In the genomic region with DNA sequence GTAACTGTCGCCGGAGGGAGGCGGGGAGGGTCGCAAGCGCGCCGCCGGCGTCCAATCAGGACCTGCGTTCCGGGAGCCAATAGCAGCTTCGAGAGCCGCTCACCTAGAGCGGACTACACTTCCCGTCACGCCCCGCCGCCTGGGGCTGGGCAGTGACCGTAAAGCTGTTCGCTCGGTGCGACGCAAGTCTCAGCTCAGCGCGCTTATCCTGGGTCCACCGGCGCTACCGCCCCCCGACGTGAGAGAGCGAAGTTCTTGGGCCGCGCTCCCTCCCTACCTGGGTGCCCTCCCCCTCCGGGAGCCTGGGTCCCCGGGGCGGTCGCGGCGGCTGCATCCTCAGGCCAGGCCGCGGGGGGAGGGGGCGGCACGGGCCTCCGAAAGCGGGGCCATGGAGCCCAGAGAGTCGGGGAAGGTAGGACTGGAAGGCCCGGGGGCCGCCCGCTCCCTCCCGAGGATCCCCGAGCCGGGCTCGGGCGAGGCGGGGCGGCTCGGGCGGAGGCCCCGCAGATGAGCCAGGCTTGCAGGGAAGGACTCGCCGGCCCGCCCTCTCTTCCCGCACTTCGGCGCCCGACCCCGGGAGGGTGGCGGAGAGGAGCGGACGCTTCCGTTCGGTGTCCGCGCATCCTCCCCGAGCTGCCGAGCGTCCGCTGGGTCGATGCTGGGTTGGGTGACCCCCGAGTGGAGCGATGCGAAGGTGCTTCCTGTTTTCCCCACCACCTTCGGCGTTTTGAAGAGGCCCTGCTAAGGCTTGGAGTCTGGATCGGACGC, we compare ENCODE assay signal across 8 cellular contexts. TPM values are rescaled to one million over a fixed set of nuclear protein-coding genes. Genes with fewer than 3 reads are reported as not detected.
DNase-seq lines count a peak whose midpoint lies in the region; ATAC-seq and TF ChIP-seq lines count a peak whose summit lies in the region.

Gene ZNF862, plus strand, starts transcription at position 152 of the 768 bp plus-strand sequence. Its CDS starts 237 bp downstream, at position 389.

- H3K27ac ChIP-seq in dorsolateral prefrontal cortex: peak within 1 kb of the TSS in 58 of 59 donors; percentile 6 to 95 (median 83)
- peak within 1 kb of the TSS; percentile 36 to 89 (median 73) for H3K27ac ChIP-seq in right lobe of liver

- peak in 42 of 56 donors; percentile 7 to 61 (median 38) for TF ChIP-seq CTCF in dorsolateral prefrontal cortex (IDR thresholded peaks at IDR 0.05 in 54 of 56, conservative IDR thresholded peaks at IDR 0.05 in 2 of 56; ENCODE audit: low read depth in 1 of 56, partially characterized antibody in 56 of 56)
- peak in 1 of 4 donors; percentile 7 for TF ChIP-seq CTCF in right lobe of liver (IDR thresholded peaks at IDR 0.05)

- peak within 1 kb of the TSS; percentile 65 for H3K27ac Mint-ChIP-seq in activated CD4-positive, alpha-beta memory T cell treated with anti-CD3 and anti-CD28 coated beads for 36 hours

- 0% methylated on average over 2 of the region's 86 CpGs for WGBS in right lobe of liver (ENCODE audit: insufficient coverage, low coverage, low lambda C conversion rate, missing lambda C conversion rate)

- no peaks in the 10 kb centered on the region for H3K9me3 Mint-ChIP-seq in activated CD4-positive, alpha-beta memory T cell treated with anti-CD3 and anti-CD28 coated beads for 36 hours

- H3K4me3 ChIP-seq in dorsolateral prefrontal cortex (peak within 1 kb of the TSS; percentile 68 to 100 (median 91)), right lobe of liver (peak within 1 kb of the TSS; percentile 82 to 90 (median 82))

- intact Hi-C loops in activated CD4-positive, alpha-beta memory T cell treated with anti-CD3 and anti-CD28 coated beads for 36 hours (cut with micrococcal nuclease): loop anchor here (1.0 to 10.0 kb wide), 4 partner anchors 35 to 1386 kb away; partner anchors contain the start of genes ABCF2, ATP6V0E2 and ZNF467
- intact Hi-C loops in dorsolateral prefrontal cortex (cut with DNase I) (loop anchor here (2.0 to 5.0 kb wide), 4 partner anchors 34 to 211 kb away; partner anchors contain the start of gene ATP6V0E2 (in 2 of the 2)), right lobe of liver (cut with DNase I) (no loop called here)

- POLR2A ChIA-PET in activated CD4-positive, alpha-beta memory T cell treated with anti-CD3 and anti-CD28 coated beads for 36 hours (lab: Charles Lee): interaction anchor here (0.6 to 2.1 kb wide), 8 partner anchors 14 to 67 kb away, joined by 3 to 11 read pairs (median 3); no protein-coding TSS in a partner anchor

- TF ChIP-seq POLR2A in right lobe of liver (IDR thresholded peaks at IDR 0.05): peak; percentile 73

- no peaks in the 10 kb centered on the region for H3K27me3 Mint-ChIP-seq in activated CD4-positive, alpha-beta memory T cell treated with anti-CD3 and anti-CD28 coated beads for 36 hours

- ATAC-seq in GM19438 (IDR thresholded peaks at IDR 0.05; ENCODE audit: low read depth, unreplicated experiment) (peak; percentile 98), HG03575 (IDR thresholded peaks at IDR 0.05; ENCODE audit: extremely low read depth, insufficient number of reproducible peaks, low FRiP score, unreplicated experiment) (peak; percentile 97), right lobe of liver (peak; percentile 98 to 99 (median 98))

- peak within 1 kb of the TSS; percentile 80 for H3K4me3 Mint-ChIP-seq in activated CD4-positive, alpha-beta memory T cell treated with anti-CD3 and anti-CD28 coated beads for 36 hours

- no peaks in the 10 kb centered on the region for H3K9me3 ChIP-seq in right lobe of liver

- no peaks in the 10 kb centered on the region for H3K36me3 ChIP-seq in right lobe of liver

- peak; percentile 97 for DNase-seq in CD1c-positive myeloid dendritic cell (ENCODE audit: extremely low spot score)
- peak; percentile 87 for DNase-seq in NCI-H82 treated with DMSO at 0.1 percent for 48 hours (lab: John Stamatoyannopoulos, UW; ENCODE audit: unreplicated experiment)
- DNase-seq in activated CD4-positive, alpha-beta memory T cell treated with anti-CD3 and anti-CD28 coated beads for 36 hours: peak; percentile 97
- peak; percentile 98 to 100 (median 99) for DNase-seq in dorsolateral prefrontal cortex
- peak; percentile 99 for DNase-seq in right lobe of liver
- DNase-seq in stimulated activated CD4-positive, alpha-beta T cell treated with anti-CD3 and anti-CD28 coated beads, Interleukin-4, amount 100 ng/mL, for 4 hours: peak; percentile 95 to 96

- CTCF ChIA-PET in activated CD4-positive, alpha-beta memory T cell treated with anti-CD3 and anti-CD28 coated beads for 36 hours (lab: Charles Lee): interaction anchor here (0.6 to 2.5 kb wide), 7 partner anchors 23 to 177 kb away, joined by 3 to 11 read pairs (median 6); no protein-coding TSS in a partner anchor

- peaks cover 0 to 5% (median 2%) of the 10 kb centered on the region in 4 donors for H3K4me1 ChIP-seq in right lobe of liver

- peaks cover 1% of the 10 kb centered on the region for H3K36me3 Mint-ChIP-seq in activated CD4-positive, alpha-beta memory T cell treated with anti-CD3 and anti-CD28 coated beads for 36 hours

- H3K27me3 ChIP-seq in dorsolateral prefrontal cortex (no peaks in the 10 kb centered on the region), right lobe of liver (no peaks in the 10 kb centered on the region)

- H3K4me1 Mint-ChIP-seq in activated CD4-positive, alpha-beta memory T cell treated with anti-CD3 and anti-CD28 coated beads for 36 hours (ENCODE audit: low read depth): peaks cover 28% of the 10 kb centered on the region

RNA-seq across cellular contexts. Expression of gene ZNF862, which starts in this region (rescaled TPM):
- total RNA-seq in activated CD4-positive, alpha-beta memory T cell treated with anti-CD3 and anti-CD28 coated beads for 36 hours: 10 to 100 TPM; 18.1 to 21.4 TPM
- total RNA-seq in dorsolateral prefrontal cortex (10 to 100 TPM; 22.0 to 54.7 (median 37.4) TPM), right lobe of liver (10 to 100 TPM in 2 of 6 experiments, 1 to 10 TPM in 4; 2.5 to 11.3 (median 7.1) TPM)

Comparison
In these comparisons a context has a peak if more than half of its experiments do, and no peak if none do; other contexts are left out.
1. Peak in every context shown above with its lines: DNase-seq, ATAC-seq, H3K4me3 ChIP-seq and H3K27ac ChIP-seq.
2. intact Hi-C loops: an anchor here in activated CD4-positive, alpha-beta memory T cell treated with anti-CD3 and anti-CD28 coated beads for 36 hours (1.0 to 10.0 kb wide) and dorsolateral prefrontal cortex (2.0 to 5.0 kb wide); none called in right lobe of liver.